ENCODE assay signal across 8 cellular contexts in genomic region chr3:184230603-184231528, GRCh38. TPM values are rescaled to one million over a fixed set of nuclear protein-coding genes. Genes with fewer than 3 reads are reported as not detected.
DNase-seq lines count a peak whose midpoint lies in the region; ATAC-seq and TF ChIP-seq lines count a peak whose summit lies in the region.

No MANE protein-coding gene starts in this region.

- H3K9me3 ChIP-seq in iPS-20b (ENCODE audit: insufficient read depth, low read depth, low read length) (no peaks in the 10 kb centered on the region), thoracic aorta (no peaks in the 10 kb centered on the region)

- H3K27ac Mint-ChIP-seq in activated T-cell treated with anti-CD3 and anti-CD28 coated beads, Interleukin-2, amount 50 U/mL, for 24 hours: no peak overlapping the region

- no peak overlapping the region for H3K9ac ChIP-seq in iPS-20b (ENCODE audit: low read depth, low read length)

- DNase-seq in activated T-cell treated with anti-CD3 and anti-CD28 coated beads, Interleukin-2, amount 50 U/mL, for 24 hours: no peak
- no peak for DNase-seq in activated T-cell treated with anti-CD3 and anti-CD28 coated beads, Interleukin-2, amount 50 U/mL, for 48 hours
- DNase-seq in SW480 (ENCODE audit: low spot score) (peak; percentile 77), thoracic aorta (ENCODE audit: low spot score) (no peak), foreskin melanocyte (no peak)

- H3K4me1 Mint-ChIP-seq in activated T-cell treated with anti-CD3 and anti-CD28 coated beads, Interleukin-2, amount 50 U/mL, for 24 hours (ENCODE audit: low read depth): peaks cover 7% of the 10 kb centered on the region

- no peak for TF ChIP-seq CTCF in thoracic aorta (IDR thresholded peaks at IDR 0.05)

- no peaks in the 10 kb centered on the region for H3K36me3 Mint-ChIP-seq in activated T-cell treated with anti-CD3 and anti-CD28 coated beads, Interleukin-2, amount 50 U/mL, for 24 hours (ENCODE audit: low read depth)

- H3K27me3 Mint-ChIP-seq in activated T-cell treated with anti-CD3 and anti-CD28 coated beads, Interleukin-2, amount 50 U/mL, for 24 hours: peaks cover 65% of the 10 kb centered on the region

- H3K4me3 ChIP-seq in iPS-20b (ENCODE audit: low read length): peak overlapping the region; percentile 62; the same call in 1 of the 2 replicates
- H3K4me3 ChIP-seq in thoracic aorta: peak overlapping the region; percentile 76

- ATAC-seq in thoracic aorta (ENCODE audit: insufficient number of reproducible peaks, low FRiP score, low read depth) (no peak), HG03520 (IDR thresholded peaks at IDR 0.05; ENCODE audit: unreplicated experiment) (no peak), HG03378 (IDR thresholded peaks at IDR 0.05; ENCODE audit: unreplicated experiment) (no peak)

- peak overlapping the region; percentile 67 for H3K4me3 Mint-ChIP-seq in activated T-cell treated with anti-CD3 and anti-CD28 coated beads, Interleukin-2, amount 50 U/mL, for 24 hours

- H3K9me3 Mint-ChIP-seq in activated T-cell treated with anti-CD3 and anti-CD28 coated beads, Interleukin-2, amount 50 U/mL, for 24 hours: no peaks in the 10 kb centered on the region

- H3K36me3 ChIP-seq in iPS-20b (ENCODE audit: insufficient read depth, low read depth, low read length) (no peaks in the 10 kb centered on the region), thoracic aorta (no peaks in the 10 kb centered on the region)

- no peaks in the 10 kb centered on the region for H3K4me1 ChIP-seq in iPS-20b (ENCODE audit: insufficient read depth, low read length)
- H3K4me1 ChIP-seq in thoracic aorta (ENCODE audit: control insufficient read depth in 1 of 2, low read depth in 2 of 2): peaks cover 12 to 18% of the 10 kb centered on the region in 2 donors

- H3K27ac ChIP-seq in iPS-20b (ENCODE audit: low read length) (no peak overlapping the region), thoracic aorta (no peak overlapping the region)

- H3K27me3 ChIP-seq in iPS-20b (ENCODE audit: insufficient read depth, low read length) (peaks cover 80% of the 10 kb centered on the region), thoracic aorta (replicated peaks; ENCODE audit: insufficient read depth) (peaks cover 22% of the 10 kb centered on the region)

RNA-seq across cellular contexts. Expression of gene VWA5B2, which starts 1.5 kb away (rescaled TPM):
- total RNA-seq in thoracic aorta: not detected

RNA-seq across cellular contexts. Expression of gene ALG3, which starts 17.9 kb away (rescaled TPM):
- total RNA-seq in thoracic aorta: 10 to 100 TPM; 52.0 to 55.0 TPM

RNA-seq across cellular contexts. Expression of gene EEF1AKMT4, which starts 18.6 kb away (rescaled TPM):
- total RNA-seq in thoracic aorta: 1 to 10 TPM; 3.8 to 4.0 TPM

RNA-seq across cellular contexts. Expression of gene CAMK2N2, which starts 30.5 kb away (rescaled TPM):
- total RNA-seq in thoracic aorta: not detected

RNA-seq across cellular contexts. Expression of gene ABCF3, which starts 44.9 kb away (rescaled TPM):
- total RNA-seq in thoracic aorta: 10 to 100 TPM; 50.2 to 62.1 TPM
